In the genomic region with DNA sequence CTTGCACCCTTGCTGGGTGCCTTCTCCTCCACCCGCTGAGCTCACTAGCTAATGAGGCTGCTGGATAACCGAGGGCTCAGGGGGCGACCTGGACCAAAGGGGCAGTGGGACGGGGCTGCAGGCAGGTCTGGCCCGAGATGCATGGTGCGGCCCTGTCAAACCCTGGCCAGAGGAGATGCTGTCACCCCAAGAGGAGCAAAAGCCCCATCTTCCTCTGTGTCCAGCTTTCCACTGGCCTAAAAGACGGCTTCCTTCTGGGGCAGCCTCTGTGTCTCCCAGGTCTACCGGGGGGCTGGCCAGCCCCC, we compare ENCODE assay signal across 19 cellular contexts.
A peak's percentile ranks its signal among the peaks of the same experiment; 100 is the strongest.
DNase-seq lines count a peak whose midpoint lies in the region; ATAC-seq, FAIRE-seq and TF ChIP-seq lines count a peak whose summit lies in the region.
"Had no signal": no experiment of that assay in that cellular context is flagged by ENCODE, and none has a peak within 500 bp of the region (broad histone marks: within the 10 kb centered on the region; RNA-seq: fewer than 3 reads in every experiment).

No MANE protein-coding gene starts in this region.

- H3K79me1 ChIP-seq in mesenchymal stem cell (replicated peaks; ENCODE audit: low read length, poor library complexity, severe bottlenecking) = no peaks in the 10 kb centered on the region

- no peaks in the 10 kb centered on the region for H3K36me3 Mint-ChIP-seq in astrocyte (ENCODE audit: low read depth, unreplicated experiment)
- no peaks in the 10 kb centered on the region for H3K36me3 Mint-ChIP-seq in activated T-cell treated with anti-CD3 and anti-CD28 coated beads, Interleukin-2, amount 50 U/mL, for 24 hours (ENCODE audit: low read depth)
- H3K36me3 Mint-ChIP-seq in activated CD4-positive, alpha-beta T cell treated with anti-CD3 and anti-CD28 coated beads, Interleukin-2, amount 10 ng/mL, durations not matched to agents 24 days and 14 days (ENCODE audit: low read depth) = no peaks in the 10 kb centered on the region
- H3K36me3 Mint-ChIP-seq in activated CD4-positive, alpha-beta T cell treated with anti-CD3 and anti-CD28 coated beads for 36 hours (ENCODE audit: low read depth) = no peaks in the 10 kb centered on the region
- H3K36me3 Mint-ChIP-seq: activated naive CD4-positive, alpha-beta T cell treated with anti-CD3 and anti-CD28 coated beads, Interleukin-2, amount 50 U/mL, for 72 hours; memory B cell; stimulated activated memory B cell treated with anti-CD40 and anti-IgM and Interleukin-4, amounts not matched to agents 10 μg/mL and 1 μg/mL and 100 μg/mL, for 72 hours; T-cell had no signal

- H3K23ac ChIP-seq in mesenchymal stem cell (ENCODE audit: low read length in 2 of 2) = no peak overlapping the region

- peak overlapping the region; percentile 71 for H2AFZ ChIP-seq in astrocyte (ENCODE audit: low read depth, low read length)
- no peak overlapping the region for H2AFZ ChIP-seq in mesenchymal stem cell (ENCODE audit: low read depth, low read length)

- peaks cover 2% of the 10 kb centered on the region for H3K9me3 Mint-ChIP-seq in astrocyte (ENCODE audit: unreplicated experiment)
- no peaks in the 10 kb centered on the region for H3K9me3 Mint-ChIP-seq in activated T-cell treated with anti-CD3 and anti-CD28 coated beads, Interleukin-2, amount 50 U/mL, for 24 hours
- H3K9me3 Mint-ChIP-seq in activated CD4-positive, alpha-beta T cell treated with anti-CD3 and anti-CD28 coated beads, Interleukin-2, amount 10 ng/mL, durations not matched to agents 24 days and 14 days = no peaks in the 10 kb centered on the region
- no peaks in the 10 kb centered on the region for H3K9me3 Mint-ChIP-seq in activated CD4-positive, alpha-beta T cell treated with anti-CD3 and anti-CD28 coated beads for 36 hours (ENCODE audit: low read depth)
- H3K9me3 Mint-ChIP-seq: activated naive CD4-positive, alpha-beta T cell treated with anti-CD3 and anti-CD28 coated beads, Interleukin-2, amount 50 U/mL, for 72 hours; activated T-cell treated with anti-CD3 and anti-CD28 coated beads, Interleukin-2, amount 50 U/mL, for 72 hours; memory B cell; stimulated activated memory B cell treated with anti-CD40 and anti-IgM and Interleukin-4, amounts not matched to agents 10 μg/mL and 1 μg/mL and 100 μg/mL, for 72 hours; T-cell had no signal

- ATAC-seq in A549 = no peak; a peak in 1 of 6 replicates
- ATAC-seq in HG03159 (IDR thresholded peaks at IDR 0.05; ENCODE audit: unreplicated experiment) = peak; percentile 2
- ATAC-seq in activated CD4-positive, alpha-beta T cell treated with anti-CD3 and anti-CD28 coated beads for 36 hours = no peak

- no peaks in the 10 kb centered on the region for H3K79me2 ChIP-seq in astrocyte (ENCODE audit: insufficient read depth, low read length)

- H3K27ac ChIP-seq in A549 (peak overlapping the region; percentile 35 to 54; a peak in 3 of 6 replicates), astrocyte (ENCODE audit: low read depth, low read length) (no peak overlapping the region), mesenchymal stem cell (ENCODE audit: low read length, poor library complexity, severe bottlenecking) (no peak overlapping the region)
- H3K27ac ChIP-seq: ascending aorta, C4-2B, pancreas, Peyer's patch, spleen had no signal

- H2BK15ac ChIP-seq in mesenchymal stem cell (ENCODE audit: low read depth, poor library complexity, severe bottlenecking) = no peak overlapping the region

- peaks cover 32% of the 10 kb centered on the region for H3K4me1 Mint-ChIP-seq in astrocyte (ENCODE audit: low read depth, unreplicated experiment)
- H3K4me1 Mint-ChIP-seq in activated T-cell treated with anti-CD3 and anti-CD28 coated beads, Interleukin-2, amount 50 U/mL, for 24 hours (ENCODE audit: low read depth) = peaks cover 6% of the 10 kb centered on the region
- H3K4me1 Mint-ChIP-seq in activated CD4-positive, alpha-beta T cell treated with anti-CD3 and anti-CD28 coated beads, Interleukin-2, amount 10 ng/mL, durations not matched to agents 24 days and 14 days = peaks cover 6% of the 10 kb centered on the region
- peaks cover 5% of the 10 kb centered on the region for H3K4me1 Mint-ChIP-seq in activated CD4-positive, alpha-beta T cell treated with anti-CD3 and anti-CD28 coated beads for 36 hours
- H3K4me1 Mint-ChIP-seq: memory B cell had no signal

- H2BK12ac ChIP-seq in mesenchymal stem cell (ENCODE audit: low read length in 2 of 2) = peak overlapping the region in 1 of 2 experiments; percentile 5

- H3K4me3 ChIP-seq in A549 (no peak overlapping the region), astrocyte (ENCODE audit: insufficient read depth, low read depth, low read length) (no peak overlapping the region), mesenchymal stem cell (ENCODE audit: insufficient read depth in 1 of 2, low read depth in 1 of 2, low read length in 2 of 2) (no peak overlapping the region)

- peaks cover 3% of the 10 kb centered on the region for H3K27me3 Mint-ChIP-seq in astrocyte (ENCODE audit: low read depth, unreplicated experiment)
- H3K27me3 Mint-ChIP-seq in activated T-cell treated with anti-CD3 and anti-CD28 coated beads, Interleukin-2, amount 50 U/mL, for 24 hours = peaks cover 29% of the 10 kb centered on the region
- H3K27me3 Mint-ChIP-seq in activated CD4-positive, alpha-beta T cell treated with anti-CD3 and anti-CD28 coated beads, Interleukin-2, amount 10 ng/mL, durations not matched to agents 24 days and 14 days = peaks cover 42% of the 10 kb centered on the region
- peaks cover 21% of the 10 kb centered on the region for H3K27me3 Mint-ChIP-seq in activated CD4-positive, alpha-beta T cell treated with anti-CD3 and anti-CD28 coated beads for 36 hours

- TF ChIP-seq RAD21 in A549 (conservative IDR thresholded peaks at IDR 0.05 in 1 of 2, IDR thresholded peaks at IDR 0.05 in 1 of 2) = no peak

- CTCF ChIA-PET in A549 (lab: Yijun Ruan, JAX) = interaction anchor here (0.7 to 2.0 kb wide), 38 partner anchors 9 to 1550 kb away, joined by 3 to 14 read pairs (median 3); no protein-coding TSS in a partner anchor
- CTCF ChIA-PET in activated CD4-positive, alpha-beta T cell treated with anti-CD3 and anti-CD28 coated beads for 36 hours (lab: Charles Lee) = interaction anchor here (0.8 to 2.3 kb wide), 16 partner anchors 11 to 1082 kb away, joined by 3 to 28 read pairs (median 4); no protein-coding TSS in a partner anchor

- FAIRE-seq in A549 (lab: Jason Lieb, UNC) (no peak), astrocyte (lab: Jason Lieb, UNC) (no peak)
- FAIRE-seq: pancreas had no signal

- H3K9ac ChIP-seq in astrocyte (ENCODE audit: low read length) (peak overlapping the region; percentile 72), mesenchymal stem cell (ENCODE audit: low read length) (peak overlapping the region; percentile 88)

- H3K9me3 ChIP-seq in A549 (no peaks in the 10 kb centered on the region), astrocyte (ENCODE audit: insufficient read depth, low read depth, low read length) (no peaks in the 10 kb centered on the region), mesenchymal stem cell (ENCODE audit: control insufficient read depth, low read length) (no peaks in the 10 kb centered on the region)
- H3K9me3 ChIP-seq: ascending aorta, pancreas, Peyer's patch, spleen had no signal

- H3K4me1 ChIP-seq in A549 = no peaks in the 10 kb centered on the region
- no peaks in the 10 kb centered on the region for H3K4me1 ChIP-seq in astrocyte (ENCODE audit: insufficient read depth, low read length)
- H3K4me1 ChIP-seq in mesenchymal stem cell (ENCODE audit: control insufficient read depth, insufficient read depth, low read depth, low read length) = peaks cover 2% of the 10 kb centered on the region
- H3K4me1 ChIP-seq: pancreas, Peyer's patch had no signal

- H2AK5ac ChIP-seq in mesenchymal stem cell (ENCODE audit: low read length, severe bottlenecking) = peak overlapping the region; percentile 5

- H3K4me3 Mint-ChIP-seq in astrocyte (ENCODE audit: unreplicated experiment) = no peak overlapping the region
- no peak overlapping the region for H3K4me3 Mint-ChIP-seq in activated T-cell treated with anti-CD3 and anti-CD28 coated beads, Interleukin-2, amount 50 U/mL, for 24 hours
- H3K4me3 Mint-ChIP-seq in activated CD4-positive, alpha-beta T cell treated with anti-CD3 and anti-CD28 coated beads, Interleukin-2, amount 10 ng/mL, durations not matched to agents 24 days and 14 days = no peak overlapping the region
- H3K4me3 Mint-ChIP-seq in activated CD4-positive, alpha-beta T cell treated with anti-CD3 and anti-CD28 coated beads for 36 hours = no peak overlapping the region

- intact Hi-C loops in activated CD4-positive, alpha-beta T cell treated with anti-CD3 and anti-CD28 coated beads, Interleukin-2, amount 10 ng/mL, durations not matched to agents 24 days and 14 days (cut with micrococcal nuclease) = loop anchor here (2.0 kb wide), 1 partner anchor 647 kb away; no protein-coding TSS in a partner anchor
- intact Hi-C loops in activated CD4-positive, alpha-beta T cell treated with anti-CD3 and anti-CD28 coated beads for 36 hours (cut with DNase I, micrococcal nuclease) = no loop called here

- no peaks in the 10 kb centered on the region for H3K27me3 ChIP-seq in astrocyte (ENCODE audit: insufficient read depth, low read length)
- no peaks in the 10 kb centered on the region for H3K27me3 ChIP-seq in mesenchymal stem cell (ENCODE audit: control insufficient read depth in 1 of 2, insufficient read depth in 1 of 2, low read length in 2 of 2)
- H3K27me3 ChIP-seq: ascending aorta, pancreas, Peyer's patch had no signal

- H2BK120ac ChIP-seq in mesenchymal stem cell (ENCODE audit: low read depth, low read length) = no peak overlapping the region

- H2BK5ac ChIP-seq in mesenchymal stem cell (ENCODE audit: low read depth, low read length, poor library complexity, severe bottlenecking) = no peak overlapping the region

- H4K8ac ChIP-seq in mesenchymal stem cell (ENCODE audit: low read length) = peak overlapping the region; percentile 71

- no peak overlapping the region for H3K4ac ChIP-seq in mesenchymal stem cell (ENCODE audit: low read depth in 1 of 2, low read length in 2 of 2)

- H3K4me2 ChIP-seq in A549 (peak overlapping the region; percentile 87), astrocyte (ENCODE audit: low read length) (peak overlapping the region; percentile 82), mesenchymal stem cell (ENCODE audit: low read length, poor library complexity, severe bottlenecking) (peak overlapping the region; percentile 52)

- no peaks in the 10 kb centered on the region for H4K20me1 ChIP-seq in astrocyte (ENCODE audit: insufficient read depth, low read length)

- H3K36me3 ChIP-seq in astrocyte (ENCODE audit: insufficient read depth, low read length) (no peaks in the 10 kb centered on the region), mesenchymal stem cell (ENCODE audit: control insufficient read depth in 1 of 2, insufficient read depth in 2 of 2, low read depth in 1 of 2, low read length in 2 of 2) (no peaks in the 10 kb centered on the region)
- H3K36me3 ChIP-seq: ascending aorta, pancreas, Peyer's patch, spleen had no signal

- no peak overlapping the region for H3K18ac ChIP-seq in mesenchymal stem cell (ENCODE audit: low read depth in 1 of 2, low read length in 2 of 2)

- POLR2A ChIA-PET in A549 (lab: Yijun Ruan, JAX) = no interaction called here
- POLR2A ChIA-PET in activated CD4-positive, alpha-beta T cell treated with anti-CD3 and anti-CD28 coated beads for 36 hours (lab: Charles Lee) = no interaction called here

- no peak overlapping the region for H4K91ac ChIP-seq in mesenchymal stem cell (ENCODE audit: low read length)

- WGBS in A549 (ENCODE audit: missing lambda C conversion rate) = 50% methylated on average over 2 of the region's 8 CpGs
- 87% methylated on average over 8 of the region's 8 CpGs for WGBS in mesenchymal stem cell

- no peak for TF ChIP-seq POLR2A in A549 (IDR thresholded peaks at IDR 0.05; ENCODE audit: low read length)

- H3K14ac ChIP-seq in mesenchymal stem cell (ENCODE audit: low read length in 2 of 2) = no peak overlapping the region

- DNase-seq in A549 (ENCODE audit: low read depth in 1 of 2, low spot score in 1 of 2) (no peak), astrocyte (ENCODE audit: low read depth) (no peak), mesenchymal stem cell (no peak), GM03348 (ENCODE audit: low spot score) (no peak)
- DNase-seq in activated T-cell treated with anti-CD3 and anti-CD28 coated beads, Interleukin-2, amount 50 U/mL, for 24 hours = no peak
- DNase-seq in activated CD4-positive, alpha-beta T cell treated with anti-CD3 and anti-CD28 coated beads, Interleukin-2, amount 10 ng/mL, durations not matched to agents 24 days and 14 days = no peak
- DNase-seq in activated CD4-positive, alpha-beta T cell treated with anti-CD3 and anti-CD28 coated beads for 36 hours = no peak
- DNase-seq: SIG-M5 had no signal

- no peak overlapping the region for H3K27ac Mint-ChIP-seq in astrocyte (ENCODE audit: unreplicated experiment)
- no peak overlapping the region for H3K27ac Mint-ChIP-seq in activated T-cell treated with anti-CD3 and anti-CD28 coated beads, Interleukin-2, amount 50 U/mL, for 24 hours
- no peak overlapping the region for H3K27ac Mint-ChIP-seq in activated CD4-positive, alpha-beta T cell treated with anti-CD3 and anti-CD28 coated beads, Interleukin-2, amount 10 ng/mL, durations not matched to agents 24 days and 14 days
- no peak overlapping the region for H3K27ac Mint-ChIP-seq in activated CD4-positive, alpha-beta T cell treated with anti-CD3 and anti-CD28 coated beads for 36 hours
- H3K27ac Mint-ChIP-seq: activated naive CD4-positive, alpha-beta T cell treated with anti-CD3 and anti-CD28 coated beads, Interleukin-2, amount 50 U/mL, for 72 hours; activated T-cell treated with anti-CD3 and anti-CD28 coated beads, Interleukin-2, amount 50 U/mL, for 72 hours; memory B cell; stimulated activated memory B cell treated with anti-CD40 and anti-IgM and Interleukin-4, amounts not matched to agents 10 μg/mL and 1 μg/mL and 100 μg/mL, for 72 hours had no signal

- no peak for TF ChIP-seq EP300 in A549 (IDR thresholded peaks at IDR 0.05)

- TF ChIP-seq CTCF in A549 (IDR thresholded peaks at IDR 0.05) (no peak), astrocyte (IDR thresholded peaks at IDR 0.05; ENCODE audit: insufficient read depth, low read depth, low read length) (no peak)

Comparison
In these comparisons a context has a peak if more than half of its experiments do, and no peak if none do; other contexts are left out.
1. H3K27ac ChIP-seq: peak in A549 (2 of 2); none in astrocyte (single experiment) and mesenchymal stem cell (single experiment).
2. Peak in every context shown above with its lines, with median percentiles within 50 percentile points of each other: H3K4me2 ChIP-seq.